Comparison of ENCODE assay signal across 1 cellular context in the genomic region with DNA sequence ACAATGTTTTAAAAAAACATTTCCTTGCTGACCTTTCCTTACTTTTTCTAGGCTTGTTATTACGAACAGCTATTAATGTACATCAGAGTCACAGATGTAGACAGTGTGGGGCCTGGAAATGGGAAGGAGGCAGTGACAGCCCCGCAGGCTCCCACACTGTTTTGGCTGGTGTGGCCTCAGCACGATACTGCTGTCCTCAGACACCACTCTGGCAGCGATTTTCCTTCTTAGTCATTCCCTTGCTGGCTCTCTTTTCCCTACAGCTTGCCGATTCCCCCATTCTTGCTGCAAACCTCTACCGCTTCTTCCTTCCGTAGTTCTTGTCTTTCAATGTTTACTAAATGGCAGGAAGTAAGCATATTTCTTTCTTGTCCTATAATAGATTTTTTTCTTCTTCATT.
TF ChIP-seq lines count a peak whose summit lies in the region.

No MANE protein-coding gene starts in this region.

TF ChIP-seq in PFSK-1, 5 proteins besides CTCF, POLR2A, EP300 and RAD21 (continued from another document):
- TF ChIP-seq REST (IDR thresholded peaks at IDR 0.05; ENCODE audit: insufficient read depth in 1 of 2, low read depth in 2 of 2, low read length in 2 of 2) (peak in 1 of 2 experiments; percentile 62; a peak in 2 of 4 replicates), SIN3A (IDR thresholded peaks at IDR 0.05; ENCODE audit: borderline replicate concordance, insufficient read depth, low read length) (0 out of 2 replicates have a peak, but pooled peaks have one; percentile 7), POLR2AphosphoS5 (IDR thresholded peaks at IDR 0.05; ENCODE audit: low read depth, low read length) (no peak), FOXP2 (optimal IDR thresholded peaks at IDR 0.05; ENCODE audit: borderline replicate concordance, extremely low read depth, extremely low read length, insufficient read depth) (no peak)
